ENCODE assay signal across 16 cellular contexts in the genomic region with DNA sequence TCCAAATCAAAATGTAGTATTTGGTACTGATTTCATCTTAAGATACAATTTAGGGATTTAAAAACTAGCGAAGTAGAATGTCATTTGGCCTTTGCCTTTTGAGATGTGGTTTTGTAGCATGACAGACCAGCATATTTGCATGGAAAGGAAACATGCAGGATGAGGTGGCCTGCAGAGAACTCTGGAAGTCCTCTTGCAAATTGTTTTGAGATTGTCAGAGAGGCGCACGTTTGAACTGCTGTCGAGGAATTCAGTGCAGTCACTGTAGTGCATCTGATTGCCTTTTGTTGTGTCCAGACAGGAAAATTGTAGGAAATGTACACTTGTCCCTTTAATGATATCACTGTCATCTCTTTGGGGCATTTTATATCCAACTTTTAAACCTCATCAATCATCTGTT.
DNase-seq lines count a peak whose midpoint lies in the region; ATAC-seq lines count a peak whose summit lies in the region.
"Had no signal": no experiment of that assay in that cellular context is flagged by ENCODE, and none has a peak within 500 bp of the region (broad histone marks: within the 10 kb centered on the region; RNA-seq: fewer than 3 reads in every experiment).

No MANE protein-coding gene starts in this region.

- H3K27ac Mint-ChIP-seq in naive thymus-derived CD4-positive, alpha-beta T cell, result peak overlapping the region in 8 of 9 donors; percentile 97 to 99 (median 98)
- H3K27ac Mint-ChIP-seq: HFFc6 had no signal

- peak overlapping the region; percentile 94 for H3K27ac ChIP-seq in naive thymus-derived CD4-positive, alpha-beta T cell (ENCODE audit: low read depth, low read length)
- H3K27ac ChIP-seq: 22Rv1 had no signal

- H3K36me3 ChIP-seq in naive thymus-derived CD4-positive, alpha-beta T cell (ENCODE audit: control insufficient read depth in 2 of 3, insufficient read depth in 3 of 3, low read length in 3 of 3), result no peaks in the 10 kb centered on the region

- intact Hi-C loops in naive thymus-derived CD4-positive, alpha-beta T cell (cut with micrococcal nuclease), result loop anchor here in 1 of 2 donors (1.0 kb wide), 1 partner anchor 9 kb away; no protein-coding TSS in a partner anchor

- no peak overlapping the region for H3K4me3 ChIP-seq in naive thymus-derived CD4-positive, alpha-beta T cell (ENCODE audit: low read length)
- H3K4me3 ChIP-seq: lung had no signal

- H3K4me1 Mint-ChIP-seq in naive thymus-derived CD4-positive, alpha-beta T cell, result peaks cover 74 to 100% (median 100%) of the 10 kb centered on the region in 7 donors

- H3K9me3 Mint-ChIP-seq in naive thymus-derived CD4-positive, alpha-beta T cell, result no peaks in the 10 kb centered on the region

- H3K4me3 Mint-ChIP-seq in naive thymus-derived CD4-positive, alpha-beta T cell, result peak overlapping the region; percentile 30 to 88 (median 67)
- H3K4me3 Mint-ChIP-seq: HFFc6 had no signal

- H3K4me1 ChIP-seq in naive thymus-derived CD4-positive, alpha-beta T cell (ENCODE audit: control insufficient read depth in 2 of 2, insufficient read depth in 2 of 2, low read length in 2 of 2), result peaks cover 39 to 87% of the 10 kb centered on the region in 2 donors

- peak; percentile 42 for ATAC-seq in GM21423 (IDR thresholded peaks at IDR 0.05; ENCODE audit: unreplicated experiment)
- ATAC-seq in naive thymus-derived CD4-positive, alpha-beta T cell, result no peak

- POLR2A ChIA-PET in naive thymus-derived CD4-positive, alpha-beta T cell (lab: Charles Lee), result interaction anchor here (1.0 to 24.8 kb wide), 4 partner anchors 8 to 34 kb away, joined by 3 to 919 read pairs (median 8); no protein-coding TSS in a partner anchor

- no peaks in the 10 kb centered on the region for H3K27me3 Mint-ChIP-seq in naive thymus-derived CD4-positive, alpha-beta T cell

- DNase-seq in DMS 273 (lab: John Stamatoyannopoulos, UW; ENCODE audit: unreplicated experiment) (peak; percentile 6), DMS 273 treated with DMSO at 0.1 percent for 48 hours (lab: John Stamatoyannopoulos, UW) (no peak), LHCN-M2 (ENCODE audit: low read depth) (peak; percentile 24), NCI-H2107 treated with DMSO at 0.1 percent for 48 hours (lab: John Stamatoyannopoulos, UW; ENCODE audit: unreplicated experiment) (no peak), pons (ENCODE audit: low spot score) (no peak)
- DNase-seq in naive thymus-derived CD4-positive, alpha-beta T cell, result no peak
- no peak for DNase-seq in stimulated activated CD8-positive, alpha-beta memory T cell treated with anti-CD3 and anti-CD28 coated beads, Interleukin-4, amount 100 ng/mL, for 48 hours
- DNase-seq: amniotic stem cell; Calu3; HFFc6; NCI-H1436 treated with DMSO at 0.1 percent for 48 hours; stimulated activated CD4-positive, alpha-beta T cell treated with anti-CD3 and anti-CD28 coated beads, Interleukin-12 subunit alpha, Interleukin-12 subunit beta, amount 100 ng/mL, for 4 hours; trophoblast cell had no signal

- H3K9me3 ChIP-seq in naive thymus-derived CD4-positive, alpha-beta T cell (ENCODE audit: control insufficient read depth in 2 of 3, low read length in 3 of 3), result no peaks in the 10 kb centered on the region

- no peaks in the 10 kb centered on the region for H3K27me3 ChIP-seq in naive thymus-derived CD4-positive, alpha-beta T cell (ENCODE audit: control insufficient read depth in 2 of 2, insufficient read depth in 2 of 2, low read length in 2 of 2)

- H3K36me3 Mint-ChIP-seq in naive thymus-derived CD4-positive, alpha-beta T cell, result peaks cover 0 to 15% (median 0%) of the 10 kb centered on the region in 5 donors

- CTCF ChIA-PET in naive thymus-derived CD4-positive, alpha-beta T cell (lab: Charles Lee), result no interaction called here

Comparison
In these comparisons a context has a peak if more than half of its experiments do, and no peak if none do; other contexts are left out.
1. DNase-seq: peak in DMS 273 (single experiment) and LHCN-M2 (single experiment); none in DMS 273 treated with DMSO at 0.1 percent for 48 hours (single experiment), naive thymus-derived CD4-positive, alpha-beta T cell (0 of 9), NCI-H2107 treated with DMSO at 0.1 percent for 48 hours (single experiment), pons (single experiment) and stimulated activated CD8-positive, alpha-beta memory T cell treated with anti-CD3 and anti-CD28 coated beads, Interleukin-4, amount 100 ng/mL, for 48 hours (single experiment).